In genomic region chr1:91846007-91846620, GRCh38 we compare ENCODE assay signal across 7 cellular contexts. TPM values are rescaled to one million over a fixed set of nuclear protein-coding genes. Genes with fewer than 3 reads are reported as not detected.
DNase-seq lines count a peak whose midpoint lies in the region; ATAC-seq and TF ChIP-seq lines count a peak whose summit lies in the region.

No MANE protein-coding gene starts in this region.

- POLR2A ChIA-PET in CD4-positive, alpha-beta T cell (lab: Charles Lee) = no interaction called here

- H3K4me3 Mint-ChIP-seq in stimulated activated effector memory CD8-positive, alpha-beta T cell treated with anti-CD3 and anti-CD28 coated beads, Interleukin-12 subunit alpha, Interleukin-12 subunit beta, amount 100 ng/mL, for 72 hours = no peak overlapping the region
- H3K4me3 Mint-ChIP-seq in CD4-positive, alpha-beta T cell = no peak overlapping the region

- H3K4me3 ChIP-seq in LNCaP clone FGC (ENCODE audit: low read depth, low read length) (no peak overlapping the region), cardiac muscle cell (no peak overlapping the region)

- CTCF ChIA-PET in CD4-positive, alpha-beta T cell (lab: Charles Lee) = interaction anchor here (1.0 kb wide), 1 partner anchor 38 kb away, joined by 4 read pairs; no protein-coding TSS in a partner anchor

- H3K9me3 ChIP-seq in cardiac muscle cell (ENCODE audit: low read depth) = no peaks in the 10 kb centered on the region
- no peaks in the 10 kb centered on the region for H3K9me3 ChIP-seq in CD4-positive, alpha-beta T cell (ENCODE audit: control insufficient read depth, low read length)

- peak; percentile 22 for DNase-seq in LNCaP clone FGC (ENCODE audit: low read depth)
- peak; percentile 73 for DNase-seq in RPMI7951 (ENCODE audit: low read depth)
- DNase-seq in cardiac muscle cell (ENCODE audit: low read depth in 1 of 2, low spot score in 1 of 2) = peak; percentile 83 to 86
- DNase-seq in stimulated activated effector memory CD8-positive, alpha-beta T cell treated with anti-CD3 and anti-CD28 coated beads, Interleukin-12 subunit alpha, Interleukin-12 subunit beta, amount 100 ng/mL, for 72 hours (ENCODE audit: low spot score in 2 of 2) = no peak
- no peak for DNase-seq in iPS-NIHi7 (ENCODE audit: extremely low spot score)
- no peak for DNase-seq in CD4-positive, alpha-beta T cell

- H3K27me3 Mint-ChIP-seq in CD4-positive, alpha-beta T cell = no peaks in the 10 kb centered on the region

- H3K4me1 Mint-ChIP-seq in stimulated activated effector memory CD8-positive, alpha-beta T cell treated with anti-CD3 and anti-CD28 coated beads, Interleukin-12 subunit alpha, Interleukin-12 subunit beta, amount 100 ng/mL, for 72 hours = peaks cover 49% of the 10 kb centered on the region
- H3K4me1 Mint-ChIP-seq in CD4-positive, alpha-beta T cell (ENCODE audit: low read depth) = peaks cover 16% of the 10 kb centered on the region

- H3K27ac ChIP-seq in cardiac muscle cell = peak overlapping the region; percentile 61
- no peak overlapping the region for H3K27ac ChIP-seq in CD4-positive, alpha-beta T cell (ENCODE audit: low read depth, low read length)

- intact Hi-C loops in CD4-positive, alpha-beta T cell (cut with DNase I, micrococcal nuclease) = no loop called here

- H3K9me3 Mint-ChIP-seq in stimulated activated effector memory CD8-positive, alpha-beta T cell treated with anti-CD3 and anti-CD28 coated beads, Interleukin-12 subunit alpha, Interleukin-12 subunit beta, amount 100 ng/mL, for 72 hours = no peaks in the 10 kb centered on the region
- H3K9me3 Mint-ChIP-seq in CD4-positive, alpha-beta T cell = peaks cover 2% of the 10 kb centered on the region

- peaks cover 24% of the 10 kb centered on the region for H3K4me1 ChIP-seq in cardiac muscle cell (ENCODE audit: low read depth)

- peak overlapping the region; percentile 61 for H3K27ac Mint-ChIP-seq in stimulated activated effector memory CD8-positive, alpha-beta T cell treated with anti-CD3 and anti-CD28 coated beads, Interleukin-12 subunit alpha, Interleukin-12 subunit beta, amount 100 ng/mL, for 72 hours
- H3K27ac Mint-ChIP-seq in CD4-positive, alpha-beta T cell = no peak overlapping the region

- no peaks in the 10 kb centered on the region for H3K36me3 Mint-ChIP-seq in stimulated activated effector memory CD8-positive, alpha-beta T cell treated with anti-CD3 and anti-CD28 coated beads, Interleukin-12 subunit alpha, Interleukin-12 subunit beta, amount 100 ng/mL, for 72 hours
- peaks cover 5% of the 10 kb centered on the region for H3K36me3 Mint-ChIP-seq in CD4-positive, alpha-beta T cell (ENCODE audit: low read depth)

- TF ChIP-seq CTCF in LNCaP clone FGC (IDR thresholded peaks at IDR 0.05; ENCODE audit: control insufficient read depth, extremely low read depth, insufficient read depth) (no peak), cardiac muscle cell (IDR thresholded peaks at IDR 0.05; ENCODE audit: low read depth, low read length) (no peak)
- no peak for TF ChIP-seq CTCF in CD4-positive, alpha-beta T cell (IDR thresholded peaks at IDR 0.05)

- H3K27me3 ChIP-seq in cardiac muscle cell = no peaks in the 10 kb centered on the region
- H3K27me3 ChIP-seq in CD4-positive, alpha-beta T cell (ENCODE audit: control insufficient read depth, insufficient read depth, low read length) = no peaks in the 10 kb centered on the region

- no peak for ATAC-seq in stimulated activated effector memory CD8-positive, alpha-beta T cell treated with anti-CD3 and anti-CD28 coated beads, Interleukin-12 subunit alpha, Interleukin-12 subunit beta, amount 100 ng/mL, for 72 hours
- ATAC-seq in CD4-positive, alpha-beta T cell (ENCODE audit: poor library complexity) = no peak
- ATAC-seq in HG02840 (IDR thresholded peaks at IDR 0.05; ENCODE audit: low FRiP score, unreplicated experiment) = no peak

- H3K36me3 ChIP-seq in cardiac muscle cell = no peaks in the 10 kb centered on the region

RNA-seq across cellular contexts. Expression of gene TGFBR3, which starts 39.8 kb away (rescaled TPM):
- 4.5 and 7.3 TPM in 2 replicates for total RNA-seq in RPMI7951 (2014; rRNA removed; shearing (Covaris generic))
- total RNA-seq in cardiac muscle cell = 5.8 and 11.8 TPM in 2 replicates
- 10.3 and 14.6 TPM in 2 replicates for polyA plus RNA-seq in cardiac muscle cell
- 10 to 100 TPM; 31.5 to 36.6 TPM for total RNA-seq in CD4-positive, alpha-beta T cell

Comparison
In these comparisons a context has a peak if more than half of its experiments do, and no peak if none do; other contexts are left out.
1. DNase-seq: peak in LNCaP clone FGC (single experiment), RPMI7951 (single experiment) and cardiac muscle cell (2 of 2); none in stimulated activated effector memory CD8-positive, alpha-beta T cell treated with anti-CD3 and anti-CD28 coated beads, Interleukin-12 subunit alpha, Interleukin-12 subunit beta, amount 100 ng/mL, for 72 hours (0 of 2), iPS-NIHi7 (single experiment) and CD4-positive, alpha-beta T cell (0 of 10).